9 cellular contexts compared by ENCODE assay signal in the genomic region with DNA sequence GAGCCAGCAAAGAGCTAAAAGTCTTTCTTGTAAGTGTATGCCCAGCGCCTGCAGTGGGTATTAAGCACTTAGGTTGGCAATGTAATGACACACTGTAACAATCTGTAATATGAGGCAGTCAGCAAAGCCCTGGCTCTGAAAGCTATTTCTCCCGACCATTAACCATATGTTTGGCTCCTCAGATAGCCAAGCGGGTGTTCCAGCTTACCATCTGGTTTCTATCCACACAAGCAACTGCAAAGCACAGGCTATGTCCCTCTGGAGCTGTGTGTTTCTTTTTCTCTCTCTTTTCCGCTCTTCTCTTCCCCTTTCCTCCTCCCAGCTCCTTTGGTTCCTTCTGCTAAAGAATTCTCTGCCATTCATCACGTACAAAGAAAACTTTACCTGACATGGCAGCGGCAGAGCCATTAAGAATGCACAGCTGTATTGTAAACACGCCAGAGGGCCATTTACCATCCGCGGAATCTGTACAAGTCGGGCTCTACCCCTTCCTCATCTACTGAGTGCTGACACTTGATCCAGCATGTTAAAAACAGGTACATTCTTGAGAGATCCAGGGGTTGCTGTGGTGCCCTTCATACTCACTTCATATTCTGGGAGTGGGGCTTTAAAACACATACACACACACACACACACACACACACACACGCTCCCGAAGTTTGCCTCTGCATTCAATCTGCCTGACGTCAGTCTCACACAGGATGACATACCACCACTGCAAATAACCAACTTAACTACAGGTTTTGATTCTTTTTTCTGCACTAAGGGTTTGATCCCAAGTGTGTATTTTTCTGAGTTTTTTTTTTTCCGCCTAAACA.
DNase-seq lines count a peak whose midpoint lies in the region; ATAC-seq, FAIRE-seq and TF ChIP-seq lines count a peak whose summit lies in the region.
"Had no signal": no experiment of that assay in that cellular context is flagged by ENCODE, and none has a peak within 500 bp of the region (broad histone marks: within the 10 kb centered on the region; RNA-seq: fewer than 3 reads in every experiment).

No MANE protein-coding gene starts in this region.

- no peak for TF ChIP-seq POLR2A in GM12878 (IDR thresholded peaks at IDR 0.05; ENCODE audit: low read depth, low read length)

- CTCF ChIA-PET in GM12878 (lab: Yijun Ruan, JAX): no interaction called here

- RAD21 ChIA-PET in GM12878 (lab: Charles Lee; ENCODE audit: unreplicated experiment): no interaction called here

- ATAC-seq in GM12878 (no peak), HG03196 (IDR thresholded peaks at IDR 0.05; ENCODE audit: unreplicated experiment) (no peak), HG03135 (IDR thresholded peaks at IDR 0.05; ENCODE audit: unreplicated experiment) (no peak)

- H3K27ac ChIP-seq in GM12878 (ENCODE audit: control insufficient read depth, insufficient read depth): no peak overlapping the region
- H3K27ac ChIP-seq in substantia nigra (ENCODE audit: low read depth, low read length, poor library complexity, severe bottlenecking): peak overlapping the region; percentile 70

- peak; percentile 78 for DNase-seq in ELF-1 (ENCODE audit: low read depth, low spot score)
- peak; percentile 71 for DNase-seq in NCI-H2029 (lab: John Stamatoyannopoulos, UW)
- DNase-seq in GM12878 (ENCODE audit: low read depth, low spot score): no peak
- DNase-seq in kidney tubule cell (ENCODE audit: low spot score): peak; percentile 65
- DNase-seq in substantia nigra (lab: John Stamatoyannopoulos, UW): peak in 9 of 49 donors; percentile 11 to 68 (median 24)
- no peak for DNase-seq in CD14-positive monocyte (ENCODE audit: low spot score)

- H3K9ac ChIP-seq in GM12878 (ENCODE audit: control insufficient read depth, insufficient read depth, low read length): no peak overlapping the region

- peaks cover 12% of the 10 kb centered on the region for H3K4me1 Mint-ChIP-seq in CD14-positive monocyte

- TF ChIP-seq RAD21 in GM12878 (IDR thresholded peaks at IDR 0.05; ENCODE audit: insufficient read depth, low read depth, low read length): no peak

- FAIRE-seq in GM12878 (lab: Jason Lieb, UNC): no peak
- FAIRE-seq: TTC549 had no signal

- WGBS in GM12878 (ENCODE audit: insufficient coverage, insufficient replicate concordance, low lambda C conversion rate, missing lambda C conversion rate): 64% methylated on average over 14 of the region's 14 CpGs

- H3K27me3 ChIP-seq in GM12878 (replicated peaks in 1 of 2; ENCODE audit: control insufficient read depth in 2 of 2, insufficient read depth in 2 of 2, low read length in 1 of 2): no peaks in the 10 kb centered on the region; a peak in 1 of 4 replicates

- no peak overlapping the region for H3K27ac Mint-ChIP-seq in CD14-positive monocyte

- TF ChIP-seq EP300 in GM12878 (IDR thresholded peaks at IDR 0.05; ENCODE audit: borderline replicate concordance in 1 of 2, control insufficient read depth in 1 of 2, low read depth in 2 of 2, low read length in 2 of 2): no peak

- no peaks in the 10 kb centered on the region for H3K79me2 ChIP-seq in GM12878 (ENCODE audit: control insufficient read depth, insufficient read depth, low read length)

- no peaks in the 10 kb centered on the region; the same call in none of the 2 replicates for H3K4me1 ChIP-seq in GM12878 (ENCODE audit: control insufficient read depth, insufficient read depth, low read length)

- in situ Hi-C loops in GM12878 (cut with MboI): no loop called here

- no peak overlapping the region for H3K4me3 ChIP-seq in GM12878

- POLR2A ChIA-PET in GM12878 (lab: Charles Lee): no interaction called here

- H4K20me1 ChIP-seq in GM12878 (ENCODE audit: control insufficient read depth, insufficient read depth): no peaks in the 10 kb centered on the region

- H3K4me2 ChIP-seq in GM12878 (ENCODE audit: control insufficient read depth, insufficient read depth): 0 out of 2 replicates have a peak overlapping the region, but pooled peaks have one; percentile 13

- no peak overlapping the region for H3K4me3 Mint-ChIP-seq in CD14-positive monocyte

- H3K36me3 ChIP-seq in GM12878 (ENCODE audit: control insufficient read depth in 2 of 2, insufficient read depth in 2 of 2, low read length in 1 of 2): no peaks in the 10 kb centered on the region

- SMC1A ChIA-PET in GM12878 (lab: Charles Lee; ENCODE audit: uncharacterized antibody, unreplicated experiment): no interaction called here

- peaks cover 0 to 4% of the 10 kb centered on the region in 2 donors for H3K36me3 Mint-ChIP-seq in CD14-positive monocyte

- peaks cover 0 to 2% (median 0%) of the 10 kb centered on the region in 3 donors for H3K27me3 Mint-ChIP-seq in CD14-positive monocyte (ENCODE audit: low read depth in 3 of 3)

- no TSS peak for BruUV-seq in GM12878 (replicated peaks; lab: Mats Ljungman, UMichigan)

- intact Hi-C loops in GM12878 (cut with micrococcal nuclease; ENCODE audit: unreplicated experiment): no loop called here
- intact Hi-C loops in CD14-positive monocyte (cut with micrococcal nuclease): no loop called here

- peaks cover 7 to 25% (median 18%) of the 10 kb centered on the region in 7 donors for H3K9me3 Mint-ChIP-seq in CD14-positive monocyte

- H3K9me3 ChIP-seq in GM12878 (replicated peaks; ENCODE audit: control insufficient read depth, insufficient read depth, low read length): peaks cover 2% of the 10 kb centered on the region; the same call in 1 of the 3 replicates

- no peak overlapping the region for H2AFZ ChIP-seq in GM12878 (ENCODE audit: control insufficient read depth, low read depth, low read length)

- TF ChIP-seq CTCF in GM12878 (IDR thresholded peaks at IDR 0.05 in 2 of 3, conservative IDR thresholded peaks at IDR 0.05 in 1 of 3; ENCODE audit: control insufficient read depth in 2 of 3, extremely low read depth in 1 of 3, insufficient read depth in 1 of 3, low read depth in 3 of 3, low read length in 3 of 3) (no peak), CD14-positive monocyte (IDR thresholded peaks at IDR 0.05) (no peak)

TF ChIP-seq in GM12878, 131 proteins besides CTCF, POLR2A, EP300 and RAD21:
- TF ChIP-seq POLR2AphosphoS5 (IDR thresholded peaks at IDR 0.05; ENCODE audit: low read length): no peak
- TF ChIP-seq CBFB (IDR thresholded peaks at IDR 0.05; ENCODE audit: low read depth): no peak
- no peak for TF ChIP-seq IRF3 (IDR thresholded peaks at IDR 0.05)
- TF ChIP-seq, protein P1, sequence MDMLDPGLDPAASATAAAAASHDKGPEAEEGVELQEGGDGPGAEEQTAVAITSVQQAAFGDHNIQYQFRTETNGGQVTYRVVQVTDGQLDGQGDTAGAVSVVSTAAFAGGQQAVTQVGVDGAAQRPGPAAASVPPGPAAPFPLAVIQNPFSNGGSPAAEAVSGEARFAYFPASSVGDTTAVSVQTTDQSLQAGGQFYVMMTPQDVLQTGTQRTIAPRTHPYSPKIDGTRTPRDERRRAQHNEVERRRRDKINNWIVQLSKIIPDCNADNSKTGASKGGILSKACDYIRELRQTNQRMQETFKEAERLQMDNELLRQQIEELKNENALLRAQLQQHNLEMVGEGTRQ (IDR thresholded peaks at IDR 0.05; ENCODE audit: borderline replicate concordance, low read depth, low read length): no peak
- no peak for TF ChIP-seq PKNOX1 (IDR thresholded peaks at IDR 0.05)
- TF ChIP-seq BACH1 (IDR thresholded peaks at IDR 0.05; ENCODE audit: borderline replicate concordance): no peak
- TF ChIP-seq, protein P2, sequence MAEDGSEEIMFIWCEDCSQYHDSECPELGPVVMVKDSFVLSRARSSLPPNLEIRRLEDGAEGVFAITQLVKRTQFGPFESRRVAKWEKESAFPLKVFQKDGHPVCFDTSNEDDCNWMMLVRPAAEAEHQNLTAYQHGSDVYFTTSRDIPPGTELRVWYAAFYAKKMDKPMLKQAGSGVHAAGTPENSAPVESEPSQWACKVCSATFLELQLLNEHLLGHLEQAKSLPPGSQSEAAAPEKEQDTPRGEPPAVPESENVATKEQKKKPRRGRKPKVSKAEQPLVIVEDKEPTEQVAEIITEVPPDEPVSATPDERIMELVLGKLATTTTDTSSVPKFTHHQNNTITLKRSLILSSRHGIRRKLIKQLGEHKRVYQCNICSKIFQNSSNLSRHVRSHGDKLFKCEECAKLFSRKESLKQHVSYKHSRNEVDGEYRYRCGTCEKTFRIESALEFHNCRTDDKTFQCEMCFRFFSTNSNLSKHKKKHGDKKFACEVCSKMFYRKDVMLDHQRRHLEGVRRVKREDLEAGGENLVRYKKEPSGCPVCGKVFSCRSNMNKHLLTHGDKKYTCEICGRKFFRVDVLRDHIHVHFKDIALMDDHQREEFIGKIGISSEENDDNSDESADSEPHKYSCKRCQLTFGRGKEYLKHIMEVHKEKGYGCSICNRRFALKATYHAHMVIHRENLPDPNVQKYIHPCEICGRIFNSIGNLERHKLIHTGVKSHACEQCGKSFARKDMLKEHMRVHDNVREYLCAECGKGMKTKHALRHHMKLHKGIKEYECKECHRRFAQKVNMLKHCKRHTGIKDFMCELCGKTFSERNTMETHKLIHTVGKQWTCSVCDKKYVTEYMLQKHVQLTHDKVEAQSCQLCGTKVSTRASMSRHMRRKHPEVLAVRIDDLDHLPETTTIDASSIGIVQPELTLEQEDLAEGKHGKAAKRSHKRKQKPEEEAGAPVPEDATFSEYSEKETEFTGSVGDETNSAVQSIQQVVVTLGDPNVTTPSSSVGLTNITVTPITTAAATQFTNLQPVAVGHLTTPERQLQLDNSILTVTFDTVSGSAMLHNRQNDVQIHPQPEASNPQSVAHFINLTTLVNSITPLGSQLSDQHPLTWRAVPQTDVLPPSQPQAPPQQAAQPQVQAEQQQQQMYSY (CRISPR knock-in tag; IDR thresholded peaks at IDR 0.05): no peak

Comparison
In these comparisons a context has a peak if more than half of its experiments do, and no peak if none do; other contexts are left out.
1. DNase-seq: peak in ELF-1 (single experiment), NCI-H2029 (single experiment) and kidney tubule cell (single experiment); none in GM12878 (single experiment) and CD14-positive monocyte (single experiment).